Comparison of ENCODE assay signal across 19 cellular contexts in the genomic region with DNA sequence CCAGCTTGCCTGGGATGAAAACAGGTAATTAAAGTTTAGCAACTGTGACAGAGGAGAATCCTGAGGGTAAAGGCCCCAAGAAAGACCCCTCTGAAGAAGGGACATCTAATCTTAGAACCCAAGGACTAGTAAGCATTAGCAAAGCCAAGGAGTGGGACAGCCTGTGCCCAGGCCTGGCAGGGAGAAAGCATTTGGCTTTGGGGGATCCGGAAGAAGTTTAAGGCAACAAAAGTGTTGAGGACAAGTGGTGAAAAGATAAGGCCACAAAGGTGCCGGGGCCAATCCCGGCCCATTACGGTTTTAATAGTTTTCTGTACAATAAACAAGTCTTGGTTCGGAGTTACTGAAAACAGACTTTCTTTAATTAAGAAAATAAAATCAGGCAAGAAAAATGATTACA.
DNase-seq lines count a peak whose midpoint lies in the region; ATAC-seq and TF ChIP-seq lines count a peak whose summit lies in the region.
"Had no signal": no experiment of that assay in that cellular context is flagged by ENCODE, and none has a peak within 500 bp of the region (broad histone marks: within the 10 kb centered on the region; RNA-seq: fewer than 3 reads in every experiment).

No MANE protein-coding gene starts in this region.

- intact Hi-C loops in right cardiac atrium (cut with DNase I), result loop anchor here in 2 of 4 donors (5.0 kb wide), 3 partner anchors 107 to 397 kb away; no protein-coding TSS in a partner anchor
- intact Hi-C loops in left cardiac atrium (cut with DNase I), result no loop called here
- intact Hi-C loops in stomach (cut with DNase I; ENCODE audit: low total_unique reads), result loop anchor here (10.0 kb wide), 1 partner anchor 475 kb away; no protein-coding TSS in a partner anchor

- peaks cover 40% of the 10 kb centered on the region for H3K4me1 ChIP-seq in right cardiac atrium (ENCODE audit: control insufficient read depth, insufficient read depth, low read length)
- H3K4me1 ChIP-seq in lung (ENCODE audit: control insufficient read depth in 2 of 2, insufficient read depth in 2 of 2, low read length in 2 of 2), result peaks cover 11 to 37% of the 10 kb centered on the region in 2 donors
- H3K4me1 ChIP-seq in stomach, result peaks cover 38 to 92% (median 71%) of the 10 kb centered on the region in 4 donors

- ATAC-seq in right cardiac atrium (no peak), left cardiac atrium (no peak), lung (ENCODE audit: insufficient read depth, low FRiP score) (no peak), GM21717 (IDR thresholded peaks at IDR 0.05; ENCODE audit: unreplicated experiment) (no peak)
- ATAC-seq: activated naive CD4-positive, alpha-beta T cell treated with anti-CD3 and anti-CD28 coated beads, Interleukin-2, amount 50 U/mL, for 72 hours; activated T-cell treated with anti-CD3 and anti-CD28 coated beads, Interleukin-2, amount 50 U/mL, for 72 hours; stimulated activated naive CD8-positive, alpha-beta T cell treated with anti-CD3 and anti-CD28 coated beads, Interleukin-15, amount 100 ng/mL, for 72 hours; WTC11 had no signal

- H3K4me3 ChIP-seq in right cardiac atrium (ENCODE audit: low read length) (no peak overlapping the region), lung (no peak overlapping the region), stomach (no peak overlapping the region)

- TF ChIP-seq EP300 in stomach (IDR thresholded peaks at IDR 0.05), result no peak

- 50% methylated on average over 5 of the region's 5 CpGs for WGBS in right cardiac atrium
- 93% methylated on average over 5 of the region's 5 CpGs for WGBS in lung, 2 donors
- 47 to 58% (median 49%) methylated on average over 5 of the region's 5 CpGs for WGBS in stomach, 5 donors

- H3K36me3 ChIP-seq in lung (ENCODE audit: control insufficient read depth in 2 of 2, insufficient read depth in 2 of 2, low read length in 2 of 2), result no peaks in the 10 kb centered on the region
- no peaks in the 10 kb centered on the region for H3K36me3 ChIP-seq in stomach
- H3K36me3 ChIP-seq: brain microvascular endothelial cell had no signal

- H3K27me3 ChIP-seq in right cardiac atrium (ENCODE audit: control insufficient read depth, insufficient read depth) (no peaks in the 10 kb centered on the region), lung (ENCODE audit: control insufficient read depth, insufficient read depth) (no peaks in the 10 kb centered on the region), stomach (no peaks in the 10 kb centered on the region)
- H3K27me3 ChIP-seq: brain microvascular endothelial cell had no signal

- TF ChIP-seq POLR2A in stomach (IDR thresholded peaks at IDR 0.05), result no peak

- TF ChIP-seq CTCF in lung (IDR thresholded peaks at IDR 0.05; ENCODE audit: control extremely low read depth, extremely low read depth) (no peak), stomach (IDR thresholded peaks at IDR 0.05) (no peak)

- H3K27ac ChIP-seq in right cardiac atrium (ENCODE audit: low read length) (peak overlapping the region; percentile 95), lung (ENCODE audit: low read depth in 1 of 2, low read length in 1 of 2) (peak overlapping the region; percentile 49 to 89), stomach (peak overlapping the region in 4 of 5 donors; percentile 68 to 81 (median 73))
- H3K27ac ChIP-seq: brain microvascular endothelial cell had no signal

- H3K9me3 ChIP-seq in right cardiac atrium (ENCODE audit: control insufficient read depth, low read length) (no peaks in the 10 kb centered on the region), lung (ENCODE audit: control insufficient read depth in 2 of 2, insufficient read depth in 1 of 2, low read length in 1 of 2) (no peaks in the 10 kb centered on the region), stomach (no peaks in the 10 kb centered on the region)

- DNase-seq in right cardiac atrium (peak; percentile 27 to 72 (median 53)), left cardiac atrium (no peak), lung (ENCODE audit: low spot score) (no peak), stomach (no peak), HCEC 1CT (no peak), D341Med (ENCODE audit: low spot score) (no peak), NCI-H510A treated with DMSO at 0.1 percent for 48 hours (lab: John Stamatoyannopoulos, UW) (no peak)
- DNase-seq: activated T-cell treated with anti-CD3 and anti-CD28 coated beads, Interleukin-2, amount 50 U/mL, for 72 hours; brain microvascular endothelial cell; GDM1; KG1; NCI-H2029 treated with DMSO at 0.1 percent for 48 hours; NCI-H510A; SHP77; stimulated activated naive CD8-positive, alpha-beta T cell treated with anti-CD3 and anti-CD28 coated beads, Interleukin-15, amount 100 ng/mL, for 72 hours; T-helper 1 cell had no signal

Comparison
In these comparisons a context has a peak if more than half of its experiments do, and no peak if none do; other contexts are left out.
1. DNase-seq: peak in right cardiac atrium (3 of 3); none in left cardiac atrium (single experiment), lung (single experiment), stomach (single experiment), HCEC 1CT (single experiment), D341Med (single experiment) and NCI-H510A treated with DMSO at 0.1 percent for 48 hours (single experiment).
2. Peak in every context shown above with its lines, with median percentiles within 50 percentile points of each other: H3K27ac ChIP-seq.